Comparison of ENCODE assay signal across 1 cellular context in the genomic region with DNA sequence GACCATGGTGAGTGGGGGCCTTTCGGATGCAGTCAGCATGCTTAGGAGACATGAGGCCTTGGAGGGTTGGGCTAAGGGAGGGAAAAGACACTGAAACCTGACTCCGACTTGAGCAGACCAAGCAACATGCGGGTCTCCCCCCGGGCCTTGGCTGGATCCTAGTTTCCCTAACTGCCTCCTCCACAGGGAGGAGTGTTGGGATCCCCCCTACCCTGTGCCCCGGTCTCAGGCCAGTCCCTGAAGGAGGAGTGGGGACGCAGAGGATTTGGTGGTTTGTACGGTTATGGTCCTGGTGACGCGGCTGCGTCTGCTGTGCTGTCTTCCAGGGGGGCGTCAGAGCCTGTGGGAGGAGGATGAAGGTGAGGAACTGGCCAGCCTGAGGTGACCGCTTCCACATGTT.
TF ChIP-seq lines count a peak whose summit lies in the region.

No MANE protein-coding gene starts in this region.

TF ChIP-seq in WTC11, 78 proteins besides CTCF, POLR2A, EP300 and RAD21 (continued from another document):
- TF ChIP-seq, protein P1, sequence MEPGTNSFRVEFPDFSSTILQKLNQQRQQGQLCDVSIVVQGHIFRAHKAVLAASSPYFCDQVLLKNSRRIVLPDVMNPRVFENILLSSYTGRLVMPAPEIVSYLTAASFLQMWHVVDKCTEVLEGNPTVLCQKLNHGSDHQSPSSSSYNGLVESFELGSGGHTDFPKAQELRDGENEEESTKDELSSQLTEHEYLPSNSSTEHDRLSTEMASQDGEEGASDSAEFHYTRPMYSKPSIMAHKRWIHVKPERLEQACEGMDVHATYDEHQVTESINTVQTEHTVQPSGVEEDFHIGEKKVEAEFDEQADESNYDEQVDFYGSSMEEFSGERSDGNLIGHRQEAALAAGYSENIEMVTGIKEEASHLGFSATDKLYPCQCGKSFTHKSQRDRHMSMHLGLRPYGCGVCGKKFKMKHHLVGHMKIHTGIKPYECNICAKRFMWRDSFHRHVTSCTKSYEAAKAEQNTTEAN (CRISPR knock-in tag; IDR thresholded peaks at IDR 0.05): no peak
- TF ChIP-seq SP1 (CRISPR knock-in tag; conservative IDR thresholded peaks at IDR 0.05) (no peak), CBFB (CRISPR knock-in tag; IDR thresholded peaks at IDR 0.05; ENCODE audit: low read depth) (no peak), HMGA2 (CRISPR knock-in tag; IDR thresholded peaks at IDR 0.05) (no peak), OVOL2 (CRISPR knock-in tag; IDR thresholded peaks at IDR 0.05; ENCODE audit: borderline replicate concordance) (no peak), PRRX2 (CRISPR knock-in tag; IDR thresholded peaks at IDR 0.05) (no peak)
- TF ChIP-seq, protein P2, sequence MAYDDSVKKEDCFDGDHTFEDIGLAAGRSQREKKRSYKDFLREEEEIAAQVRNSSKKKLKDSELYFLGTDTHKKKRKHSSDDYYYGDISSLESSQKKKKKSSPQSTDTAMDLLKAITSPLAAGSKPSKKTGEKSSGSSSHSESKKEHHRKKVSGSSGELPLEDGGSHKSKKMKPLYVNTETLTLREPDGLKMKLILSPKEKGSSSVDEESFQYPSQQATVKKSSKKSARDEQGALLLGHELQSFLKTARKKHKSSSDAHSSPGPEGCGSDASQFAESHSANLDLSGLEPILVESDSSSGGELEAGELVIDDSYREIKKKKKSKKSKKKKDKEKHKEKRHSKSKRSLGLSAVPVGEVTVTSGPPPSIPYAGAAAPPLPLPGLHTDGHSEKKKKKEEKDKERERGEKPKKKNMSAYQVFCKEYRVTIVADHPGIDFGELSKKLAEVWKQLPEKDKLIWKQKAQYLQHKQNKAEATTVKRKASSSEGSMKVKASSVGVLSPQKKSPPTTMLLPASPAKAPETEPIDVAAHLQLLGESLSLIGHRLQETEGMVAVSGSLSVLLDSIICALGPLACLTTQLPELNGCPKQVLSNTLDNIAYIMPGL (CRISPR knock-in tag; IDR thresholded peaks at IDR 0.05): no peak
- TF ChIP-seq, protein P3, sequence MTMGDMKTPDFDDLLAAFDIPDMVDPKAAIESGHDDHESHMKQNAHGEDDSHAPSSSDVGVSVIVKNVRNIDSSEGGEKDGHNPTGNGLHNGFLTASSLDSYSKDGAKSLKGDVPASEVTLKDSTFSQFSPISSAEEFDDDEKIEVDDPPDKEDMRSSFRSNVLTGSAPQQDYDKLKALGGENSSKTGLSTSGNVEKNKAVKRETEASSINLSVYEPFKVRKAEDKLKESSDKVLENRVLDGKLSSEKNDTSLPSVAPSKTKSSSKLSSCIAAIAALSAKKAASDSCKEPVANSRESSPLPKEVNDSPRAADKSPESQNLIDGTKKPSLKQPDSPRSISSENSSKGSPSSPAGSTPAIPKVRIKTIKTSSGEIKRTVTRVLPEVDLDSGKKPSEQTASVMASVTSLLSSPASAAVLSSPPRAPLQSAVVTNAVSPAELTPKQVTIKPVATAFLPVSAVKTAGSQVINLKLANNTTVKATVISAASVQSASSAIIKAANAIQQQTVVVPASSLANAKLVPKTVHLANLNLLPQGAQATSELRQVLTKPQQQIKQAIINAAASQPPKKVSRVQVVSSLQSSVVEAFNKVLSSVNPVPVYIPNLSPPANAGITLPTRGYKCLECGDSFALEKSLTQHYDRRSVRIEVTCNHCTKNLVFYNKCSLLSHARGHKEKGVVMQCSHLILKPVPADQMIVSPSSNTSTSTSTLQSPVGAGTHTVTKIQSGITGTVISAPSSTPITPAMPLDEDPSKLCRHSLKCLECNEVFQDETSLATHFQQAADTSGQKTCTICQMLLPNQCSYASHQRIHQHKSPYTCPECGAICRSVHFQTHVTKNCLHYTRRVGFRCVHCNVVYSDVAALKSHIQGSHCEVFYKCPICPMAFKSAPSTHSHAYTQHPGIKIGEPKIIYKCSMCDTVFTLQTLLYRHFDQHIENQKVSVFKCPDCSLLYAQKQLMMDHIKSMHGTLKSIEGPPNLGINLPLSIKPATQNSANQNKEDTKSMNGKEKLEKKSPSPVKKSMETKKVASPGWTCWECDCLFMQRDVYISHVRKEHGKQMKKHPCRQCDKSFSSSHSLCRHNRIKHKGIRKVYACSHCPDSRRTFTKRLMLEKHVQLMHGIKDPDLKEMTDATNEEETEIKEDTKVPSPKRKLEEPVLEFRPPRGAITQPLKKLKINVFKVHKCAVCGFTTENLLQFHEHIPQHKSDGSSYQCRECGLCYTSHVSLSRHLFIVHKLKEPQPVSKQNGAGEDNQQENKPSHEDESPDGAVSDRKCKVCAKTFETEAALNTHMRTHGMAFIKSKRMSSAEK (CRISPR knock-in tag; IDR thresholded peaks at IDR 0.05; ENCODE audit: borderline replicate concordance): no peak
- TF ChIP-seq, protein P4, sequence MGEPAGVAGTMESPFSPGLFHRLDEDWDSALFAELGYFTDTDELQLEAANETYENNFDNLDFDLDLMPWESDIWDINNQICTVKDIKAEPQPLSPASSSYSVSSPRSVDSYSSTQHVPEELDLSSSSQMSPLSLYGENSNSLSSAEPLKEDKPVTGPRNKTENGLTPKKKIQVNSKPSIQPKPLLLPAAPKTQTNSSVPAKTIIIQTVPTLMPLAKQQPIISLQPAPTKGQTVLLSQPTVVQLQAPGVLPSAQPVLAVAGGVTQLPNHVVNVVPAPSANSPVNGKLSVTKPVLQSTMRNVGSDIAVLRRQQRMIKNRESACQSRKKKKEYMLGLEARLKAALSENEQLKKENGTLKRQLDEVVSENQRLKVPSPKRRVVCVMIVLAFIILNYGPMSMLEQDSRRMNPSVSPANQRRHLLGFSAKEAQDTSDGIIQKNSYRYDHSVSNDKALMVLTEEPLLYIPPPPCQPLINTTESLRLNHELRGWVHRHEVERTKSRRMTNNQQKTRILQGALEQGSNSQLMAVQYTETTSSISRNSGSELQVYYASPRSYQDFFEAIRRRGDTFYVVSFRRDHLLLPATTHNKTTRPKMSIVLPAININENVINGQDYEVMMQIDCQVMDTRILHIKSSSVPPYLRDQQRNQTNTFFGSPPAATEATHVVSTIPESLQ (CRISPR knock-in tag; IDR thresholded peaks at IDR 0.05): no peak
